32 cellular contexts compared by ENCODE assay signal in the genomic region with DNA sequence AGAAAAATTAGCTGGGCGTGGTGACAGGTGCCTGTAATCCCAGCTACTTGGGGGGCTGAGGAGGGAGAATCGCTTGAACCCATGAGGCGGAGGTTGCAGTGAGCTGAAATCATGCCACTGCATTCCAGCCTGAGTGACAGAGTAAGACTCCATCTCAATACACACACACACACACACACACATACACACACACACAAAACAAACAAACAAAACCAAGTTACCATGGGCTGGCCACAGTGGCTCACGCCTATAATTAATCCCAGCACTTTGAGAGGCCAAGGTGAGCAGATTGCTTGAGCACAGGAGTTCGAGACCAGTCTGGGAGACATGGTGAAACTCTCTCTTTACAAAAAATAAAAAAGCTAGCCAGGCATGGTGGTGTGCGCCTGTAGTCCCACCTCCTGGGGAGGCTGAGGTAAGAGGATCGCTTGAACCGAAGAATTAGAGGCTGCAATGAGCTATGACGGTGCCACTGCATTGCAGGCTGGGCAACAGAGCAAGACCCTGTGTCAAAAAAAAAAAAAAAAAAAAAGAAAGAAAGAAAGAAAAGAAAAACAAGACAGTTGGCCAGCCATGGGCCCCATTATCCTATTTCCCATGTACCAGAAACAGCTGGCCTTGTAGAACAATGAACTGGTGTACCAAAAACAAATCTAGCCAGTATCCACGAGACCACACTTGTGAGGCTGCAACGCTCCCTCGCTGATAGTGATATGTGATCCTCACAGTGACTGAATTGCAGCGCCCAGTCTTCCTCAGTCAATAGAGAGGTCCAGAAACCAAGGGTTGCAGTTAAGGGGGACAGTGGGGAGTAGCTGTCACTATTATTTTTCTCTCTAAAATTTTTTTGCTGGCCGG. TPM values are rescaled to one million over a fixed set of nuclear protein-coding genes. Genes with fewer than 3 reads are reported as not detected.
"Had no signal": no experiment of that assay in that cellular context is flagged by ENCODE, and none has a peak within 500 bp of the region (broad histone marks: within the 10 kb centered on the region; RNA-seq: fewer than 3 reads in every experiment).

No MANE protein-coding gene starts in this region.

- H3K79me2 ChIP-seq: parathyroid adenoma had no signal

- H3K4me1 ChIP-seq: adrenal gland, body of pancreas, esophagus muscularis mucosa, heart right ventricle, left ventricle myocardium inferior, parathyroid adenoma, psoas muscle, sigmoid colon, stomach, thyroid gland had no signal

- H3K27me3 ChIP-seq: adrenal gland, body of pancreas, sigmoid colon, stomach, thyroid gland had no signal

- H3K4me3 ChIP-seq: adrenal gland, body of pancreas, coronary artery, esophagus muscularis mucosa, heart right ventricle, left ventricle myocardium inferior, lung, psoas muscle, sigmoid colon, smooth muscle cell, stomach, thyroid gland had no signal

- H3K9ac ChIP-seq: parathyroid adenoma had no signal

- H3K36me3 ChIP-seq: adrenal gland, esophagus muscularis mucosa, heart right ventricle, left ventricle myocardium inferior, sigmoid colon, stomach, thyroid gland had no signal

- H3K27ac ChIP-seq: adrenal gland, body of pancreas, coronary artery, esophagus muscularis mucosa, heart right ventricle, left ventricle myocardium inferior, parathyroid adenoma, psoas muscle, sigmoid colon, stomach, thyroid gland had no signal

- H3K9me3 ChIP-seq: adrenal gland, body of pancreas, esophagus muscularis mucosa, heart right ventricle, left ventricle myocardium inferior, psoas muscle, sigmoid colon, stomach, thyroid gland had no signal

- ATAC-seq: activated CD4-positive, alpha-beta T cell treated with anti-CD3 and anti-CD28 coated beads for 36 hours; body of pancreas; heart right ventricle; naive thymus-derived CD4-positive, alpha-beta T cell; psoas muscle; stimulated activated memory B cell treated with anti-CD40 and anti-IgM and Interleukin-4, amounts not matched to agents 10 μg/mL and 1 μg/mL and 100 μg/mL, for 72 hours had no signal

- H3K4me2 ChIP-seq: smooth muscle cell had no signal

- H2AFZ ChIP-seq: parathyroid adenoma had no signal

- DNase-seq: activated CD4-positive, alpha-beta T cell treated with anti-CD3 and anti-CD28 coated beads for 36 hours; activated CD4-positive, alpha-beta T cell treated with anti-CD3 and anti-CD28 coated beads, Interleukin-2, amount 50 U/mL, for 4 hours; activated CD4-positive, CD25-positive, alpha-beta regulatory T cell; activated CD8-positive, alpha-beta memory T cell treated with anti-CD3 and anti-CD28 coated beads for 24 hours; activated effector memory CD4-positive, alpha-beta T cell treated with Interleukin-2 at 50 U/mL for 16 hours; activated naive CD4-positive, alpha-beta T cell treated with Interleukin-2 at 50 U/mL for 16 hours; activated naive CD8-positive, alpha-beta T cell treated with anti-CD3 and anti-CD28 coated beads for 36 hours; adrenal gland; body of pancreas; cerebellar nuclear complex; foreskin melanocyte; heart right ventricle; kidney glomerular epithelial cell; left ventricle myocardium inferior; mesendoderm; naive thymus-derived CD4-positive, alpha-beta T cell; nucleus accumbens; psoas muscle; sigmoid colon; stimulated activated CD4-positive, alpha-beta T cell treated with anti-CD3 and anti-CD28 coated beads, Interleukin-1b, Interleukin-23, amount 100 ng/mL, for 48 hours; stimulated activated CD4-positive, alpha-beta T cell treated with anti-CD3 and anti-CD28 coated beads, Interleukin-4, amount 100 ng/mL, for 4 hours; stimulated activated CD8-positive, alpha-beta memory T cell treated with anti-CD3 and anti-CD28 coated beads, Interleukin-4, amount 100 ng/mL, for 48 hours; stomach; SW 1271; T-helper 9 cell; thyroid gland had no signal

RNA-seq across cellular contexts. Expression of gene SAP25, which starts 41.3 kb away (rescaled TPM):
- total RNA-seq: body of pancreas, smooth muscle cell had no signal

RNA-seq across cellular contexts. Expression of gene NYAP1, which starts 48.7 kb away (rescaled TPM):
- polyA plus RNA-seq: naive thymus-derived CD4-positive, alpha-beta T cell; smooth muscle cell had no signal
